In genomic region chr7:37341033-37341630, GRCh38 we compare ENCODE assay signal across 9 cellular contexts.
DNase-seq lines count a peak whose midpoint lies in the region; ATAC-seq and TF ChIP-seq lines count a peak whose summit lies in the region.
"Had no signal": no experiment of that assay in that cellular context is flagged by ENCODE, and none has a peak within 500 bp of the region (broad histone marks: within the 10 kb centered on the region; RNA-seq: fewer than 3 reads in every experiment).

No MANE protein-coding gene starts in this region.

- H3K27ac Mint-ChIP-seq in activated B cell treated with CpG ODN at 0.5 μM for 24 hours (peak overlapping the region; percentile 98), endodermal cell (no peak overlapping the region)

- H3K4me1 ChIP-seq in DOHH2 (ENCODE audit: control insufficient read depth, low read length) (peaks cover 87% of the 10 kb centered on the region), hepatocyte (ENCODE audit: insufficient read depth) (peaks cover 8% of the 10 kb centered on the region), endodermal cell (ENCODE audit: control insufficient read depth, insufficient read depth, low read length) (peaks cover 14% of the 10 kb centered on the region), ovary (ENCODE audit: insufficient read depth) (peaks cover 2% of the 10 kb centered on the region)

- POLR2A ChIA-PET in activated B cell treated with CpG ODN at 0.5 μM for 24 hours (lab: Charles Lee) = interaction anchor here (0.8 to 3.7 kb wide), 6 partner anchors 8 to 107 kb away, joined by 3 to 26 read pairs (median 7); partner anchors contain the start of gene ELMO1

- H3K27me3 ChIP-seq in DOHH2 (ENCODE audit: control insufficient read depth, low read length) (no peaks in the 10 kb centered on the region), hepatocyte (no peaks in the 10 kb centered on the region), endodermal cell (ENCODE audit: control insufficient read depth, insufficient read depth, low read length, poor library complexity, severe bottlenecking) (no peaks in the 10 kb centered on the region), ovary (no peaks in the 10 kb centered on the region)

- H3K79me2 ChIP-seq in DOHH2 (ENCODE audit: control insufficient read depth, low read length) (peaks cover 73% of the 10 kb centered on the region), hepatocyte (no peaks in the 10 kb centered on the region)

- TF ChIP-seq POLR2A in ovary (IDR thresholded peaks at IDR 0.05) = no peak

- H3K36me3 ChIP-seq in DOHH2 (ENCODE audit: control insufficient read depth, low read length) (peaks cover 36% of the 10 kb centered on the region), hepatocyte (replicated peaks; ENCODE audit: insufficient read depth, low read depth) (no peaks in the 10 kb centered on the region), endodermal cell (ENCODE audit: control insufficient read depth, insufficient read depth, low read length) (peaks cover 45% of the 10 kb centered on the region), ovary (no peaks in the 10 kb centered on the region)

- peak overlapping the region; percentile 88 for H3K4me3 ChIP-seq in DOHH2 (ENCODE audit: low read length)
- H3K4me3 ChIP-seq in hepatocyte = no peak overlapping the region
- H3K4me3 ChIP-seq in endodermal cell (ENCODE audit: low read length) = no peak overlapping the region
- H3K4me3 ChIP-seq in ovary = no peak overlapping the region

- H3K9me3 ChIP-seq in DOHH2 (ENCODE audit: control insufficient read depth, insufficient read depth, low read length) = no peaks in the 10 kb centered on the region
- H3K9me3 ChIP-seq in hepatocyte (ENCODE audit: low read depth) = no peaks in the 10 kb centered on the region
- H3K9me3 ChIP-seq in endodermal cell (ENCODE audit: control insufficient read depth, low read length) = peaks cover 8% of the 10 kb centered on the region
- no peaks in the 10 kb centered on the region for H3K9me3 ChIP-seq in ovary

- H4K20me1 ChIP-seq in DOHH2 (ENCODE audit: control insufficient read depth, insufficient read depth, low read depth, low read length) = no peaks in the 10 kb centered on the region
- H4K20me1 ChIP-seq in hepatocyte (ENCODE audit: insufficient read depth, poor library complexity, severe bottlenecking) = no peaks in the 10 kb centered on the region

- H3K9ac ChIP-seq in endodermal cell (ENCODE audit: extremely low read depth, low read length, poor library complexity, severe bottlenecking) = no peak overlapping the region

- H3K9me3 Mint-ChIP-seq in activated B cell treated with CpG ODN at 0.5 μM for 24 hours (no peaks in the 10 kb centered on the region), endodermal cell (peaks cover 2% of the 10 kb centered on the region)

- WGBS in hepatocyte (ENCODE audit: low lambda C conversion rate, missing lambda C conversion rate) = 68% methylated on average over 6 of the region's 6 CpGs
- 87 to 88% methylated on average over 4 to 6 of the region's 6 CpGs for WGBS in endodermal cell (ENCODE audit: insufficient coverage in 1 of 2, insufficient read length in 1 of 2), 2 experiments
- WGBS in ovary, 3 donors = 77 to 93% (median 86%) methylated on average over 6 of the region's 6 CpGs

- H3K36me3 Mint-ChIP-seq in activated B cell treated with CpG ODN at 0.5 μM for 24 hours (ENCODE audit: low read depth) (peaks cover 33% of the 10 kb centered on the region), endodermal cell (ENCODE audit: low read depth) (peaks cover 59% of the 10 kb centered on the region)

- TF ChIP-seq CTCF in DOHH2 (IDR thresholded peaks at IDR 0.05; ENCODE audit: low read depth, low read length, poor library complexity, severe bottlenecking) = no peak
- no peak for TF ChIP-seq CTCF in activated B cell treated with CpG ODN at 0.5 μM for 24 hours (IDR thresholded peaks at IDR 0.05)
- no peak for TF ChIP-seq CTCF in hepatocyte (IDR thresholded peaks at IDR 0.05; ENCODE audit: poor library complexity)
- TF ChIP-seq CTCF in endodermal cell (conservative IDR thresholded peaks at IDR 0.05) = no peak
- TF ChIP-seq CTCF in ovary (IDR thresholded peaks at IDR 0.05) = no peak

- peak; percentile 18 for ATAC-seq in GM19328 (IDR thresholded peaks at IDR 0.05; ENCODE audit: unreplicated experiment)
- peak; percentile 46 for ATAC-seq in HG03060 (IDR thresholded peaks at IDR 0.05; ENCODE audit: low read depth, unreplicated experiment)
- ATAC-seq in activated B cell treated with CpG ODN at 0.5 μM for 24 hours (ENCODE audit: low read depth) = no peak

- peaks cover 14% of the 10 kb centered on the region for H3F3A ChIP-seq in DOHH2 (ENCODE audit: control insufficient read depth, insufficient read depth)

- H3K4me3 Mint-ChIP-seq in activated B cell treated with CpG ODN at 0.5 μM for 24 hours (peak overlapping the region; percentile 98), endodermal cell (no peak overlapping the region)

- H3K4me1 Mint-ChIP-seq in activated B cell treated with CpG ODN at 0.5 μM for 24 hours (peaks cover 88% of the 10 kb centered on the region), endodermal cell (peaks cover 36% of the 10 kb centered on the region)

- H3K27me3 Mint-ChIP-seq in activated B cell treated with CpG ODN at 0.5 μM for 24 hours (no peaks in the 10 kb centered on the region), endodermal cell (ENCODE audit: insufficient read depth) (no peaks in the 10 kb centered on the region)

- intact Hi-C loops in activated B cell treated with CpG ODN at 0.5 μM for 24 hours (cut with micrococcal nuclease) = no loop called here
- intact Hi-C loops in ovary (cut with DNase I) = no loop called here

- H2AFZ ChIP-seq in hepatocyte = no peak overlapping the region

- DNase-seq in activated B cell treated with CpG ODN at 0.5 μM for 24 hours = no peak
- no peak for DNase-seq in hepatocyte (ENCODE audit: low spot score)
- DNase-seq in endodermal cell = no peak
- no peak for DNase-seq in ovary
- no peak for DNase-seq in activated CD4-positive, alpha-beta T cell treated with anti-CD3 and anti-CD28 coated beads, Interleukin-2, amount 50 U/mL, for 48 hours

- CTCF ChIA-PET in activated B cell treated with CpG ODN at 0.5 μM for 24 hours (lab: Charles Lee) = interaction anchor here (0.8 to 4.9 kb wide), 4 partner anchors 13 to 108 kb away, joined by 3 to 34 read pairs (median 14); no protein-coding TSS in a partner anchor

- TF ChIP-seq EP300 in ovary (IDR thresholded peaks at IDR 0.05) = no peak

- peak overlapping the region; percentile 84 for H3K27ac ChIP-seq in DOHH2 (ENCODE audit: low read depth, low read length)
- no peak overlapping the region for H3K27ac ChIP-seq in hepatocyte
- H3K27ac ChIP-seq in endodermal cell (ENCODE audit: low read depth, low read length) = no peak overlapping the region
- H3K27ac ChIP-seq in ovary = no peak overlapping the region
- H3K27ac ChIP-seq: VCaP had no signal

- no peaks in the 10 kb centered on the region for H3K9me2 ChIP-seq in DOHH2 (replicated peaks; ENCODE audit: control insufficient read depth, low read length)
- H3K9me2 ChIP-seq in hepatocyte (replicated peaks; ENCODE audit: insufficient read depth) = no peaks in the 10 kb centered on the region

- H3K4me2 ChIP-seq in DOHH2 (ENCODE audit: low read length) (peak overlapping the region; percentile 96), hepatocyte (no peak overlapping the region)
